Comparison of ENCODE assay signal across 29 cellular contexts in genomic region chr2:60249879-60250278, GRCh38.
DNase-seq lines count a peak whose midpoint lies in the region; ATAC-seq and TF ChIP-seq lines count a peak whose summit lies in the region.
"Had no signal": no experiment of that assay in that cellular context is flagged by ENCODE, and none has a peak within 500 bp of the region (broad histone marks: within the 10 kb centered on the region; RNA-seq: fewer than 3 reads in every experiment).

No MANE protein-coding gene starts in this region.

- TF ChIP-seq CTCF in esophagus muscularis mucosa (IDR thresholded peaks at IDR 0.05), result no peak

- no peak for ATAC-seq in naive thymus-derived CD4-positive, alpha-beta T cell
- ATAC-seq: A549; CD8-positive, alpha-beta T cell had no signal

- POLR2A ChIA-PET in naive thymus-derived CD4-positive, alpha-beta T cell (lab: Charles Lee), result no interaction called here

- no peak overlapping the region for H3K4me3 ChIP-seq in esophagus muscularis mucosa
- H3K4me3 ChIP-seq in naive thymus-derived CD4-positive, alpha-beta T cell (ENCODE audit: low read length), result no peak overlapping the region
- H3K4me3 ChIP-seq: A549; BLaER1; BLaER1 treated with 17β-estradiol and CSF1 and Interleukin-3, amounts not matched to agents 10 nM and 100 nM had no signal

- no peaks in the 10 kb centered on the region for H3K27me3 ChIP-seq in esophagus muscularis mucosa
- H3K27me3 ChIP-seq in naive thymus-derived CD4-positive, alpha-beta T cell (ENCODE audit: control insufficient read depth in 2 of 2, insufficient read depth in 2 of 2, low read length in 2 of 2), result no peaks in the 10 kb centered on the region
- H3K27me3 ChIP-seq: BE2C; BLaER1; BLaER1 treated with 17β-estradiol and CSF1 and Interleukin-3, amounts not matched to agents 10 nM and 100 nM had no signal

- intact Hi-C loops in esophagus muscularis mucosa (cut with DNase I), result no loop called here
- intact Hi-C loops in naive thymus-derived CD4-positive, alpha-beta T cell (cut with micrococcal nuclease), result no loop called here

- H3K27ac Mint-ChIP-seq in naive thymus-derived CD4-positive, alpha-beta T cell, result no peak overlapping the region
- H3K27ac Mint-ChIP-seq: B cell; CD14-positive monocyte; CD4-positive, alpha-beta memory T cell; CD4-positive, alpha-beta T cell; CD4-positive, CD25-positive, alpha-beta regulatory T cell; CD8-positive, alpha-beta memory T cell; CD8-positive, alpha-beta T cell had no signal

- no peaks in the 10 kb centered on the region for H3K9me3 ChIP-seq in esophagus muscularis mucosa
- no peaks in the 10 kb centered on the region for H3K9me3 ChIP-seq in naive thymus-derived CD4-positive, alpha-beta T cell (ENCODE audit: control insufficient read depth in 2 of 3, low read length in 3 of 3)
- H3K9me3 ChIP-seq: A549, BE2C, BLaER1, Caco-2 had no signal

- CTCF ChIA-PET in naive thymus-derived CD4-positive, alpha-beta T cell (lab: Charles Lee), result no interaction called here

- TF ChIP-seq EP300 in esophagus muscularis mucosa (IDR thresholded peaks at IDR 0.05), result no peak

- no peaks in the 10 kb centered on the region for H3K4me1 Mint-ChIP-seq in naive thymus-derived CD4-positive, alpha-beta T cell
- H3K4me1 Mint-ChIP-seq: B cell; CD4-positive, alpha-beta memory T cell; CD4-positive, CD25-positive, alpha-beta regulatory T cell; CD8-positive, alpha-beta memory T cell had no signal

- H3K4me3 Mint-ChIP-seq in naive thymus-derived CD4-positive, alpha-beta T cell, result no peak overlapping the region
- H3K4me3 Mint-ChIP-seq: B cell; CD14-positive monocyte; CD4-positive, alpha-beta memory T cell; CD4-positive, alpha-beta T cell; CD4-positive, CD25-positive, alpha-beta regulatory T cell; CD8-positive, alpha-beta memory T cell; CD8-positive, alpha-beta T cell had no signal

- 89% methylated on average over 5 of the region's 5 CpGs for WGBS in esophagus muscularis mucosa

- peaks cover 0 to 6% (median 0%) of the 10 kb centered on the region in 5 donors for H3K27me3 Mint-ChIP-seq in naive thymus-derived CD4-positive, alpha-beta T cell
- H3K27me3 Mint-ChIP-seq: B cell; CD4-positive, alpha-beta memory T cell; CD4-positive, alpha-beta T cell; CD4-positive, CD25-positive, alpha-beta regulatory T cell had no signal

- TF ChIP-seq POLR2A in esophagus muscularis mucosa (IDR thresholded peaks at IDR 0.05; ENCODE audit: low read depth), result no peak

- no peaks in the 10 kb centered on the region for H3K36me3 Mint-ChIP-seq in naive thymus-derived CD4-positive, alpha-beta T cell
- H3K36me3 Mint-ChIP-seq: CD14-positive monocyte; CD4-positive, alpha-beta memory T cell; CD4-positive, CD25-positive, alpha-beta regulatory T cell; CD8-positive, alpha-beta memory T cell; CD8-positive, alpha-beta T cell had no signal

- no peaks in the 10 kb centered on the region for H3K4me1 ChIP-seq in esophagus muscularis mucosa
- no peaks in the 10 kb centered on the region for H3K4me1 ChIP-seq in naive thymus-derived CD4-positive, alpha-beta T cell (ENCODE audit: control insufficient read depth in 2 of 2, insufficient read depth in 2 of 2, low read length in 2 of 2)
- H3K4me1 ChIP-seq: A549; BE2C; BLaER1; BLaER1 treated with 17β-estradiol and CSF1 and Interleukin-3, amounts not matched to agents 10 nM and 100 nM; Caco-2 had no signal

- no peaks in the 10 kb centered on the region for H3K36me3 ChIP-seq in esophagus muscularis mucosa
- no peaks in the 10 kb centered on the region for H3K36me3 ChIP-seq in naive thymus-derived CD4-positive, alpha-beta T cell (ENCODE audit: control insufficient read depth in 2 of 3, insufficient read depth in 3 of 3, low read length in 3 of 3)
- H3K36me3 ChIP-seq: BE2C; BLaER1; BLaER1 treated with 17β-estradiol and CSF1 and Interleukin-3, amounts not matched to agents 10 nM and 100 nM had no signal

- H3K9me3 Mint-ChIP-seq in naive thymus-derived CD4-positive, alpha-beta T cell, result peaks cover 0 to 3% (median 0%) of the 10 kb centered on the region in 11 donors
- H3K9me3 Mint-ChIP-seq: CD4-positive, alpha-beta T cell; CD8-positive, alpha-beta T cell had no signal

- DNase-seq in esophagus muscularis mucosa (ENCODE audit: extremely low spot score), result peak; percentile 75
- DNase-seq in naive thymus-derived CD4-positive, alpha-beta T cell, result no peak
- DNase-seq: 8988T; ACHN; AML-193; BE2C; C1 segment of cervical spinal cord; Caco-2; Calu3; CD4-positive, alpha-beta memory T cell; CD4-positive, alpha-beta T cell; CD4-positive, CD25-positive, alpha-beta regulatory T cell; CD8-positive, alpha-beta memory T cell; CD8-positive, alpha-beta T cell; COR-L47; DMS 273 treated with DMSO at 0.1 percent for 48 hours; DMS153; DMS53; DMS79; DMS79 treated with DMSO at 0.1 percent for 48 hours; DND-41; EL had no signal

- no peak overlapping the region for H3K27ac ChIP-seq in esophagus muscularis mucosa (replicated peaks in 1 of 4)
- H3K27ac ChIP-seq in naive thymus-derived CD4-positive, alpha-beta T cell (ENCODE audit: low read depth, low read length), result no peak overlapping the region
- H3K27ac ChIP-seq: 22Rv1; A549; BLaER1; BLaER1 treated with 17β-estradiol and CSF1 and Interleukin-3, amounts not matched to agents 10 nM and 100 nM; C4-2B had no signal
